Comparison of ENCODE assay signal across 11 cellular contexts in the genomic region with DNA sequence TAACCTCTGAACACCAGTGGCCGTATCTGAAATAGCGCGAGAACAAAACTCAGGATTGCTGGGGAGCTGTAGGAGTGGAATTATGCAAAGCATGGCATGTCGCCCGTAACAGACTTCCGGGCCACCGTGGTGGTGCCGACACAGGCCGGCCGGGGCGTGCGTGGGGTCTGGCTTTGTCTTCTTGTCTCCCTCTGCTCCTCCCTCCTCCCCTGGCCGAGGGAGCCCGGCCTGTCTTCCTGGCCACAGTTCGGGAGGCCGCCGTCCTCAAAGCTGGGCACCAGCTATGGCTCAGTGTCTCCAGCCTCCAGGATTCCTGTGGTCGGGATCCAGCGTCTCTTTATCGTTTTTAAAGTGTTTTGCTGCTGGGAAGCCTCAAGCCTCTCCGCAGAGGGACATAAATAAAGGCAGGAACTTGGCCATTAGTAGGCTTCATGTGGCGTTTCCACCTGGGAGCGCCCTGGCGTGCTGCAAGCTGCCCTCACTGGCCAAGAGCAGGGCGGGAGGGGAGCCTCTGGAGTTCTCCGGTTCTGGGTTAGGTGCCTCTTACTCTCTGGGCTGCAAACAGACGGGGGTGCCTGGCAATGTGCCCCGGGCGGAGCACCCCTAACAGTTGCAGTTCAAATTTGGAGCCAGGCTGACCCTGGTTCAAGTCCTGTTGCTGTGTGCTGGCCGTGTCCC. TPM values are rescaled to one million over a fixed set of nuclear protein-coding genes. Genes with fewer than 3 reads are reported as not detected.
A peak's percentile ranks its signal among the peaks of the same experiment; 100 is the strongest.
DNase-seq lines count a peak whose midpoint lies in the region; ATAC-seq and TF ChIP-seq lines count a peak whose summit lies in the region.
"Had no signal": no experiment of that assay in that cellular context is flagged by ENCODE, and none has a peak within 500 bp of the region (broad histone marks: within the 10 kb centered on the region; RNA-seq: fewer than 3 reads in every experiment).

No MANE protein-coding gene starts in this region.

- H3K9ac ChIP-seq in BLaER1 treated with 17β-estradiol and CSF1 and Interleukin-3, amounts not matched to agents 10 nM and 100 nM = no peak overlapping the region
- H3K9ac ChIP-seq: parathyroid adenoma had no signal

- TF ChIP-seq CTCF in fibroblast of pulmonary artery (IDR thresholded peaks at IDR 0.05; ENCODE audit: low read length, missing control alignments) (no peak), GM10248 (IDR thresholded peaks at IDR 0.05; ENCODE audit: control extremely low read depth, extremely low read depth, low read depth, missing control alignments) (no peak)
- TF ChIP-seq CTCF in activated CD8-positive, alpha-beta T cell treated with anti-CD3 and anti-CD28 coated beads for 36 hours (IDR thresholded peaks at IDR 0.05) = no peak

- H3K27me3 Mint-ChIP-seq in activated CD8-positive, alpha-beta T cell treated with anti-CD3 and anti-CD28 coated beads for 36 hours = peaks cover 8% of the 10 kb centered on the region

- no peaks in the 10 kb centered on the region; a peak in 2 of 22 replicates for H4K20me1 ChIP-seq in BLaER1 treated with 17β-estradiol and CSF1 and Interleukin-3, amounts not matched to agents 10 nM and 100 nM

- H3K27ac Mint-ChIP-seq in activated CD8-positive, alpha-beta T cell treated with anti-CD3 and anti-CD28 coated beads for 36 hours = no peak overlapping the region

- no peak overlapping the region for H3K4me3 ChIP-seq in BLaER1 treated with 17β-estradiol and CSF1 and Interleukin-3, amounts not matched to agents 10 nM and 100 nM
- H3K4me3 ChIP-seq in SJCRH30 (peak overlapping the region; percentile 19), fibroblast of pulmonary artery (replicated peaks; ENCODE audit: low read depth, low read length) (no peak overlapping the region)

- CTCF ChIA-PET in GM10248 (lab: Yijun Ruan, JAX) = interaction anchor here (0.8 kb wide), 1 partner anchor 22 kb away, joined by 3 read pairs; no protein-coding TSS in a partner anchor
- CTCF ChIA-PET in activated CD8-positive, alpha-beta T cell treated with anti-CD3 and anti-CD28 coated beads for 36 hours (lab: Charles Lee) = no interaction called here

- H3K4me1 ChIP-seq in BLaER1 treated with 17β-estradiol and CSF1 and Interleukin-3, amounts not matched to agents 10 nM and 100 nM = peaks cover 0 to 32% (median 15%) of the 10 kb centered on the region in 10 experiments; a peak in 13 of 20 replicates
- H3K4me1 ChIP-seq in SJCRH30 = peaks cover 4% of the 10 kb centered on the region; the same call in 1 of the 2 replicates
- H3K4me1 ChIP-seq: parathyroid adenoma had no signal

- no peak overlapping the region for H3K4me3 Mint-ChIP-seq in activated CD8-positive, alpha-beta T cell treated with anti-CD3 and anti-CD28 coated beads for 36 hours

- H3K9me3 ChIP-seq in BLaER1 treated with 17β-estradiol and CSF1 and Interleukin-3, amounts not matched to agents 10 nM and 100 nM (replicated peaks in 1 of 11) = no peaks in the 10 kb centered on the region
- no peaks in the 10 kb centered on the region for H3K9me3 ChIP-seq in SJCRH30 (replicated peaks)

- peaks cover 0 to 9% (median 0%) of the 10 kb centered on the region in 11 experiments; a peak in 3 of 22 replicates for H3K27me3 ChIP-seq in BLaER1 treated with 17β-estradiol and CSF1 and Interleukin-3, amounts not matched to agents 10 nM and 100 nM
- peaks cover 39% of the 10 kb centered on the region for H3K27me3 ChIP-seq in SJCRH30

- H3K9me3 Mint-ChIP-seq in activated CD8-positive, alpha-beta T cell treated with anti-CD3 and anti-CD28 coated beads for 36 hours = peaks cover 2% of the 10 kb centered on the region

- intact Hi-C loops in posterior vena cava (cut with DNase I) = no loop called here
- intact Hi-C loops in activated CD8-positive, alpha-beta T cell treated with anti-CD3 and anti-CD28 coated beads for 36 hours (cut with micrococcal nuclease) = no loop called here

- peak overlapping the region in 10 of 11 experiments; percentile 7 to 50 (median 32); a peak in 15 of 22 replicates for H3K4me2 ChIP-seq in BLaER1 treated with 17β-estradiol and CSF1 and Interleukin-3, amounts not matched to agents 10 nM and 100 nM

- H3K4me1 Mint-ChIP-seq in activated CD8-positive, alpha-beta T cell treated with anti-CD3 and anti-CD28 coated beads for 36 hours (ENCODE audit: low read depth) = peaks cover 9% of the 10 kb centered on the region

- no peak for ATAC-seq in activated CD8-positive, alpha-beta T cell treated with anti-CD3 and anti-CD28 coated beads for 36 hours
- no peak for ATAC-seq in SK-N-SH treated with all-trans-retinoic acid at 6 μM for 48 hours

- no peaks in the 10 kb centered on the region for H3K36me3 Mint-ChIP-seq in activated CD8-positive, alpha-beta T cell treated with anti-CD3 and anti-CD28 coated beads for 36 hours (ENCODE audit: low read depth)

- no peaks in the 10 kb centered on the region for H3K36me3 ChIP-seq in BLaER1 treated with 17β-estradiol and CSF1 and Interleukin-3, amounts not matched to agents 10 nM and 100 nM
- H3K36me3 ChIP-seq in SJCRH30 = no peaks in the 10 kb centered on the region

- peak overlapping the region in 4 of 11 experiments; percentile 6 to 38 (median 24); a peak in 3 of 22 replicates for H3K27ac ChIP-seq in BLaER1 treated with 17β-estradiol and CSF1 and Interleukin-3, amounts not matched to agents 10 nM and 100 nM
- H3K27ac ChIP-seq in SJCRH30 = no peak overlapping the region
- H3K27ac ChIP-seq: parathyroid adenoma had no signal

- POLR2A ChIA-PET in GM10248 (lab: Yijun Ruan, JAX) = no interaction called here
- POLR2A ChIA-PET in activated CD8-positive, alpha-beta T cell treated with anti-CD3 and anti-CD28 coated beads for 36 hours (lab: Charles Lee) = no interaction called here

- DNase-seq in SJCRH30 (peak; percentile 66 to 75), fibroblast of pulmonary artery (ENCODE audit: low read depth) (peak; percentile 47), posterior vena cava (ENCODE audit: low spot score) (peak; percentile 90), GM10248 (ENCODE audit: extremely low spot score) (no peak), NCI-H345 (lab: John Stamatoyannopoulos, UW) (no peak)
- DNase-seq in activated CD8-positive, alpha-beta T cell treated with anti-CD3 and anti-CD28 coated beads for 36 hours = no peak
- DNase-seq: cortex of kidney, NCI-H2029 had no signal

TF ChIP-seq in SK-N-SH treated with all-trans-retinoic acid at 6 μM for 48 hours, 23 proteins besides CTCF, POLR2A, EP300 and RAD21:
- no peak for TF ChIP-seq ZFP3 (CRISPR knock-in tag; IDR thresholded peaks at IDR 0.05)
- TF ChIP-seq, protein P1, sequence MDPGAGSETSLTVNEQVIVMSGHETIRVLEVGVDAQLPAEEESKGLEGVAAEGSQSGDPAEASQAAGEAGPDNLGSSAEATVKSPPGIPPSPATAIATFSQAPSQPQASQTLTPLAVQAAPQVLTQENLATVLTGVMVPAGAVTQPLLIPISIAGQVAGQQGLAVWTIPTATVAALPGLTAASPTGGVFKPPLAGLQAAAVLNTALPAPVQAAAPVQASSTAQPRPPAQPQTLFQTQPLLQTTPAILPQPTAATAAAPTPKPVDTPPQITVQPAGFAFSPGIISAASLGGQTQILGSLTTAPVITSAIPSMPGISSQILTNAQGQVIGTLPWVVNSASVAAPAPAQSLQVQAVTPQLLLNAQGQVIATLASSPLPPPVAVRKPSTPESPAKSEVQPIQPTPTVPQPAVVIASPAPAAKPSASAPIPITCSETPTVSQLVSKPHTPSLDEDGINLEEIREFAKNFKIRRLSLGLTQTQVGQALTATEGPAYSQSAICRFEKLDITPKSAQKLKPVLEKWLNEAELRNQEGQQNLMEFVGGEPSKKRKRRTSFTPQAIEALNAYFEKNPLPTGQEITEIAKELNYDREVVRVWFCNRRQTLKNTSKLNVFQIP (CRISPR knock-in tag; IDR thresholded peaks at IDR 0.05; ENCODE audit: borderline replicate concordance, low read depth) = no peak

RNA-seq across cellular contexts. Expression of a gene that starts 22.0 kb away (rescaled TPM):
- not detected in 2 replicates for total RNA-seq in SJCRH30 (2014; rRNA removed; shearing (Covaris generic))
- total RNA-seq in posterior vena cava = under 1 TPM; 0.14 to 0.37 TPM
- 1 to 10 TPM; 3.4 to 5.1 TPM for total RNA-seq in activated CD8-positive, alpha-beta T cell treated with anti-CD3 and anti-CD28 coated beads for 36 hours

RNA-seq across cellular contexts. Expression of a gene that starts 46.3 kb away (rescaled TPM):
- total RNA-seq in SJCRH30 (2014; rRNA removed; shearing (Covaris generic)) = 38.3 and 43.6 TPM in 2 replicates
- 10 to 100 TPM; 30.1 to 44.1 TPM for total RNA-seq in posterior vena cava
- total RNA-seq in activated CD8-positive, alpha-beta T cell treated with anti-CD3 and anti-CD28 coated beads for 36 hours = 10 to 100 TPM; 45.3 to 49.1 TPM

Comparison
In these comparisons a context has a peak if more than half of its experiments do, and no peak if none do; other contexts are left out.
1. DNase-seq: peak in SJCRH30 (2 of 2), fibroblast of pulmonary artery (single experiment) and posterior vena cava (single experiment); none in GM10248 (single experiment), activated CD8-positive, alpha-beta T cell treated with anti-CD3 and anti-CD28 coated beads for 36 hours (single experiment) and NCI-H345 (single experiment).